In the genomic region with DNA sequence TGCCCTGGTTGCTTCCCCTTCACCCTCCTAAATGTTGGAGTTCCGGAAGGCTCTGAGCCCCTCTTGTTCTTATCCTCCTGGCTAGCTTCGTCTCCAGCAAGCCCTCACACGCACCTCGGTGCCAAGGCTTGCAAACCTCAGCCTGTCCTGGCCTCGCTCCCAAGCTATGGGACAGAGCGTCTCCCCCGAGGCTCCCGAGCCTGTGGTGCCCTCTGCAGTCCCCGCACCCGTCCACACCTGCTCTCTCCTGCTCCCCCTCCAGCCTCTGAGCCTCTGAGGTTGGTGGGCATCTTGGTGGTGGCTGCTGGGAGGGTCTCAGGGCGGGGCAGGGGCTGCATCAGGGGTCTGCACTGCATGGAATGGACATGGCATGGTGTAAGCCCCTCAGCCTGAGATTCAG, we compare ENCODE assay signal across 20 cellular contexts.
DNase-seq lines count a peak whose midpoint lies in the region; TF ChIP-seq lines count a peak whose summit lies in the region.
"Had no signal": no experiment of that assay in that cellular context is flagged by ENCODE, and none has a peak within 500 bp of the region (broad histone marks: within the 10 kb centered on the region; RNA-seq: fewer than 3 reads in every experiment).

No MANE protein-coding gene starts in this region.

- TF ChIP-seq CTCF in H9 (conservative IDR thresholded peaks at IDR 0.05) (no peak), retinal pigment epithelial cell (conservative IDR thresholded peaks at IDR 0.05; ENCODE audit: low read depth, low read length) (no peak), GM13976 (IDR thresholded peaks at IDR 0.05; ENCODE audit: borderline replicate concordance, control extremely low read depth, extremely low read depth, insufficient read depth, missing control alignments) (no peak), chondrocyte (IDR thresholded peaks at IDR 0.05) (no peak), HFFc6 (IDR thresholded peaks at IDR 0.05) (no peak)

- H3K27me3 ChIP-seq in H9 (ENCODE audit: insufficient read depth, low read length): no peaks in the 10 kb centered on the region
- H3K27me3 ChIP-seq: neutrophil had no signal

- in situ Hi-C loops in GM13976 (cut with MboI; ENCODE audit: low sequenced_read_pairs, unreplicated experiment): no loop called here

- H4K20me1 ChIP-seq in H9 (ENCODE audit: control insufficient read depth, insufficient read depth, insufficient read length): no peaks in the 10 kb centered on the region

- no peaks in the 10 kb centered on the region; the same call in 1 of the 2 replicates for H3K4me1 ChIP-seq in H9 (ENCODE audit: insufficient read depth, low read length)

- no peak overlapping the region for H3T11ph ChIP-seq in H9 (ENCODE audit: low read length)

- no peaks in the 10 kb centered on the region for H3K9me3 ChIP-seq in H9 (ENCODE audit: control insufficient read depth, low read depth, low read length)
- H3K9me3 ChIP-seq: neutrophil, prostate gland, SK-N-SH had no signal

- no peak overlapping the region for H2AFZ ChIP-seq in H9 (ENCODE audit: low read length)

- no peak overlapping the region for H2BK5ac ChIP-seq in H9 (ENCODE audit: insufficient read length, low read length)

- H3K4me1 Mint-ChIP-seq in H9: peaks cover 35 to 40% of the 10 kb centered on the region in 2 experiments
- H3K4me1 Mint-ChIP-seq in chondrocyte (ENCODE audit: low read depth): peaks cover 26% of the 10 kb centered on the region
- H3K4me1 Mint-ChIP-seq in HFFc6 (ENCODE audit: low read depth): peaks cover 12% of the 10 kb centered on the region
- H3K4me1 Mint-ChIP-seq: CD4-positive, alpha-beta memory T cell; central memory CD8-positive, alpha-beta T cell; stimulated activated memory B cell treated with anti-CD40 and anti-IgM and Interleukin-4, amounts not matched to agents 10 μg/mL and 1 μg/mL and 100 μg/mL, for 72 hours had no signal

- no peak overlapping the region for H4K5ac ChIP-seq in H9 (ENCODE audit: insufficient read length, low read depth, low read length)

- peak overlapping the region; percentile 27; the same call in 1 of the 2 replicates for H3K14ac ChIP-seq in H9 (ENCODE audit: insufficient read depth, low read length)

- H3K79me1 ChIP-seq in H9 (ENCODE audit: insufficient read depth, low read depth, low read length, poor library complexity, severe bottlenecking): no peaks in the 10 kb centered on the region

- peaks cover 0 to 3% of the 10 kb centered on the region in 2 experiments for H3K9me3 Mint-ChIP-seq in H9
- H3K9me3 Mint-ChIP-seq in chondrocyte (ENCODE audit: low read depth): no peaks in the 10 kb centered on the region
- H3K9me3 Mint-ChIP-seq in HFFc6: no peaks in the 10 kb centered on the region
- H3K9me3 Mint-ChIP-seq: CD4-positive, alpha-beta memory T cell; central memory CD8-positive, alpha-beta T cell; stimulated activated memory B cell treated with anti-CD40 and anti-IgM and Interleukin-4, amounts not matched to agents 10 μg/mL and 1 μg/mL and 100 μg/mL, for 72 hours; T-helper 1 cell treated with Interleukin-12 subunit alpha and Interleukin-12 subunit beta and Interleukin-4 antibody, amounts not matched to agents 30 μg/mL and 1 μg/mL, for 36 hours had no signal

- peak overlapping the region in 1 of 3 experiments; percentile 82; a peak in 2 of 7 replicates for H3K27ac Mint-ChIP-seq in H9
- no peak overlapping the region for H3K27ac Mint-ChIP-seq in chondrocyte (ENCODE audit: unreplicated experiment)
- H3K27ac Mint-ChIP-seq in HFFc6: no peak overlapping the region
- H3K27ac Mint-ChIP-seq: activated CD8-positive, alpha-beta T cell treated with anti-CD3 and anti-CD28 coated beads, Interleukin-2, amount 10 ng/mL, durations not matched to agents 7 days and 5 days; CD4-positive, alpha-beta memory T cell; stimulated activated memory B cell treated with anti-CD40 and anti-IgM and Interleukin-4, amounts not matched to agents 10 μg/mL and 1 μg/mL and 100 μg/mL, for 72 hours; T-helper 1 cell treated with Interleukin-12 subunit alpha and Interleukin-12 subunit beta and Interleukin-4 antibody, amounts not matched to agents 30 μg/mL and 1 μg/mL, for 36 hours had no signal

- no peak overlapping the region for H3K23ac ChIP-seq in H9 (ENCODE audit: insufficient read length, low read depth, low read length)

- no peaks in the 10 kb centered on the region for H3K79me2 ChIP-seq in H9 (ENCODE audit: insufficient read depth, low read length)

- H3K4me3 ChIP-seq in retinal pigment epithelial cell (ENCODE audit: low read length): peak overlapping the region; percentile 6
- H3K4me3 ChIP-seq: prostate gland had no signal

- H3K18ac ChIP-seq in H9 (ENCODE audit: insufficient read length, low read depth, low read length): no peak overlapping the region

- no peak overlapping the region for H2AK5ac ChIP-seq in H9 (ENCODE audit: insufficient read length, low read length)

- H3K56ac ChIP-seq in H9 (ENCODE audit: insufficient read length, low read depth, low read length): no peak overlapping the region

- WGBS in H9 (ENCODE audit: extremely low coverage, insufficient read length, low lambda C conversion rate): no CpG with 5 or more reads among the region's 11 CpGs

- H3K4me3 Mint-ChIP-seq in H9: no peak overlapping the region
- H3K4me3 Mint-ChIP-seq in chondrocyte (ENCODE audit: unreplicated experiment): no peak overlapping the region
- no peak overlapping the region for H3K4me3 Mint-ChIP-seq in HFFc6
- H3K4me3 Mint-ChIP-seq: activated CD8-positive, alpha-beta T cell treated with anti-CD3 and anti-CD28 coated beads, Interleukin-2, amount 10 ng/mL, durations not matched to agents 7 days and 5 days; CD4-positive, alpha-beta memory T cell; central memory CD8-positive, alpha-beta T cell; stimulated activated memory B cell treated with anti-CD40 and anti-IgM and Interleukin-4, amounts not matched to agents 10 μg/mL and 1 μg/mL and 100 μg/mL, for 72 hours; T-helper 1 cell treated with Interleukin-12 subunit alpha and Interleukin-12 subunit beta and Interleukin-4 antibody, amounts not matched to agents 30 μg/mL and 1 μg/mL, for 36 hours had no signal

- H2BK15ac ChIP-seq in H9 (ENCODE audit: low read depth, low read length): no peak overlapping the region

- H3K4ac ChIP-seq in H9 (ENCODE audit: low read depth, low read length): no peak overlapping the region

- H3K4me2 ChIP-seq in H9 (ENCODE audit: insufficient read depth, insufficient read length, low read length): no peak overlapping the region
- H3K4me2 ChIP-seq: SK-N-SH had no signal

- H3K23me2 ChIP-seq in H9 (ENCODE audit: insufficient read length, low read depth, low read length, poor library complexity, severe bottlenecking): no peaks in the 10 kb centered on the region

- H3K9ac ChIP-seq in H9 (ENCODE audit: extremely low read depth, insufficient read length, low read length): no peak overlapping the region
- H3K9ac ChIP-seq: SK-N-SH had no signal

- H3K36me3 Mint-ChIP-seq in H9 (ENCODE audit: insufficient read depth in 1 of 3, low read depth in 3 of 3): peaks cover 0 to 12% (median 1%) of the 10 kb centered on the region in 3 experiments; a peak in 3 of 7 replicates
- no peaks in the 10 kb centered on the region for H3K36me3 Mint-ChIP-seq in chondrocyte (ENCODE audit: low read depth)
- no peaks in the 10 kb centered on the region for H3K36me3 Mint-ChIP-seq in HFFc6 (ENCODE audit: low read depth)
- H3K36me3 Mint-ChIP-seq: CD4-positive, alpha-beta memory T cell; stimulated activated memory B cell treated with anti-CD40 and anti-IgM and Interleukin-4, amounts not matched to agents 10 μg/mL and 1 μg/mL and 100 μg/mL, for 72 hours had no signal

- no peak overlapping the region for H2BK12ac ChIP-seq in H9 (ENCODE audit: insufficient read length, low read depth, low read length)

- H2BK120ac ChIP-seq in H9 (ENCODE audit: low read depth, low read length, poor library complexity, severe bottlenecking): no peak overlapping the region

- H3K27ac ChIP-seq in H9 (ENCODE audit: insufficient read length, low read depth, low read length): no peak overlapping the region
- H3K27ac ChIP-seq: neutrophil, prostate gland had no signal

- peaks cover 2% of the 10 kb centered on the region; the same call in 1 of the 2 replicates for H3K27me3 Mint-ChIP-seq in H9 (ENCODE audit: low read depth)
- H3K27me3 Mint-ChIP-seq in chondrocyte (ENCODE audit: low read depth): peaks cover 5% of the 10 kb centered on the region
- peaks cover 39% of the 10 kb centered on the region for H3K27me3 Mint-ChIP-seq in HFFc6 (ENCODE audit: insufficient read depth)
- H3K27me3 Mint-ChIP-seq: CD4-positive, alpha-beta memory T cell had no signal

- H4K91ac ChIP-seq in H9 (ENCODE audit: insufficient read length, low read depth, low read length): no peak overlapping the region

- no peak overlapping the region for H2BK20ac ChIP-seq in H9 (ENCODE audit: low read depth, low read length, poor library complexity, severe bottlenecking)

- H4K8ac ChIP-seq in H9 (replicated peaks; ENCODE audit: insufficient read length, low read depth, low read length): no peak overlapping the region

- DNase-seq in NCI-H1092 treated with DMSO at 0.1 percent for 48 hours (lab: John Stamatoyannopoulos, UW) (peak; percentile 9), NCI-H1092 (lab: John Stamatoyannopoulos, UW) (no peak), H9 (no peak), astrocyte of the hippocampus (ENCODE audit: low read depth, low spot score) (peak; percentile 47), retinal pigment epithelial cell (ENCODE audit: low read depth) (no peak), GM13976 (ENCODE audit: low spot score) (no peak), chondrocyte (ENCODE audit: low spot score) (no peak), HFFc6 (no peak)
- DNase-seq: 8988T; activated CD8-positive, alpha-beta T cell treated with anti-CD3 and anti-CD28 coated beads, Interleukin-2, amount 10 ng/mL, durations not matched to agents 7 days and 5 days; activated gamma-delta T cell treated with Interleukin-2 at 50 U/mL for 16 hours; activated T-cell treated with anti-CD3 and anti-CD28 coated beads, Interleukin-2, amount 50 U/mL, for 1 hour; CD4-positive, alpha-beta memory T cell; stimulated activated CD4-positive, alpha-beta T cell treated with anti-CD3 and anti-CD28 coated beads, Interleukin-4, amount 100 ng/mL, for 4 hours had no signal

Comparison
In these comparisons a context has a peak if more than half of its experiments do, and no peak if none do; other contexts are left out.
1. DNase-seq: peak in NCI-H1092 treated with DMSO at 0.1 percent for 48 hours (single experiment) and astrocyte of the hippocampus (single experiment); none in NCI-H1092 (single experiment), H9 (single experiment), retinal pigment epithelial cell (single experiment), GM13976 (single experiment), chondrocyte (single experiment) and HFFc6 (single experiment).